In genomic region chr12:53268009-53268636, GRCh38 we compare ENCODE assay signal across 7 cellular contexts. TPM values are rescaled to one million over a fixed set of nuclear protein-coding genes. Genes with fewer than 3 reads are reported as not detected.
DNase-seq lines count a peak whose midpoint lies in the region; ATAC-seq and TF ChIP-seq lines count a peak whose summit lies in the region.

Gene ESPL1, plus strand, starts transcription at chr12:53268299. Its CDS starts 468 bp downstream, at chr12:53268767.

- intact Hi-C loops in sciatic nerve (cut with DNase I) = no loop called here

- no peak for TF ChIP-seq CTCF in GM13976 (IDR thresholded peaks at IDR 0.05; ENCODE audit: borderline replicate concordance, control extremely low read depth, extremely low read depth, insufficient read depth, missing control alignments)

- ATAC-seq in HG02678 (IDR thresholded peaks at IDR 0.05; ENCODE audit: unreplicated experiment) = peak; percentile 83
- peak; percentile 95 for ATAC-seq in sciatic nerve

- in situ Hi-C loops in GM13976 (cut with MboI; ENCODE audit: low sequenced_read_pairs, unreplicated experiment) = no loop called here

- DNase-seq in GM13976 (ENCODE audit: low spot score) = peak; percentile 94
- DNase-seq in NCI-H128 (lab: John Stamatoyannopoulos, UW; ENCODE audit: unreplicated experiment) = peak; percentile 44
- peak; percentile 63 to 90 (median 75) for DNase-seq in T-helper 2 cell
- DNase-seq in anterior cingulate cortex (lab: John Stamatoyannopoulos, UW) = peak in 54 of 58 donors; percentile 17 to 73 (median 43)
- DNase-seq in hippocampal formation (lab: John Stamatoyannopoulos, UW) = peak; percentile 18 to 44
- DNase-seq in sciatic nerve (ENCODE audit: low spot score) = peak; percentile 82

RNA-seq across cellular contexts. Expression of gene ESPL1, which starts in this region (rescaled TPM):
- 1.2 TPM for total RNA-seq in sciatic nerve

Comparison
In these comparisons a context has a peak if more than half of its experiments do, and no peak if none do; other contexts are left out.
1. Peak in every context shown above with its lines: DNase-seq and ATAC-seq.
2. DNase-seq: peak in every context shown above with its lines; median percentile 94 in GM13976; 82 in sciatic nerve; 75 in T-helper 2 cell; 44 in NCI-H128; 43 in anterior cingulate cortex; 31 in hippocampal formation.